Comparison of ENCODE assay signal across 1 cellular context in genomic region chr1:200290010-200290685, GRCh38.
TF ChIP-seq lines count a peak whose summit lies in the region.

No MANE protein-coding gene starts in this region.

TF ChIP-seq in HepG2, 621 proteins besides CTCF, POLR2A, EP300 and RAD21 (continued from another document):
- TF ChIP-seq, protein P1, sequence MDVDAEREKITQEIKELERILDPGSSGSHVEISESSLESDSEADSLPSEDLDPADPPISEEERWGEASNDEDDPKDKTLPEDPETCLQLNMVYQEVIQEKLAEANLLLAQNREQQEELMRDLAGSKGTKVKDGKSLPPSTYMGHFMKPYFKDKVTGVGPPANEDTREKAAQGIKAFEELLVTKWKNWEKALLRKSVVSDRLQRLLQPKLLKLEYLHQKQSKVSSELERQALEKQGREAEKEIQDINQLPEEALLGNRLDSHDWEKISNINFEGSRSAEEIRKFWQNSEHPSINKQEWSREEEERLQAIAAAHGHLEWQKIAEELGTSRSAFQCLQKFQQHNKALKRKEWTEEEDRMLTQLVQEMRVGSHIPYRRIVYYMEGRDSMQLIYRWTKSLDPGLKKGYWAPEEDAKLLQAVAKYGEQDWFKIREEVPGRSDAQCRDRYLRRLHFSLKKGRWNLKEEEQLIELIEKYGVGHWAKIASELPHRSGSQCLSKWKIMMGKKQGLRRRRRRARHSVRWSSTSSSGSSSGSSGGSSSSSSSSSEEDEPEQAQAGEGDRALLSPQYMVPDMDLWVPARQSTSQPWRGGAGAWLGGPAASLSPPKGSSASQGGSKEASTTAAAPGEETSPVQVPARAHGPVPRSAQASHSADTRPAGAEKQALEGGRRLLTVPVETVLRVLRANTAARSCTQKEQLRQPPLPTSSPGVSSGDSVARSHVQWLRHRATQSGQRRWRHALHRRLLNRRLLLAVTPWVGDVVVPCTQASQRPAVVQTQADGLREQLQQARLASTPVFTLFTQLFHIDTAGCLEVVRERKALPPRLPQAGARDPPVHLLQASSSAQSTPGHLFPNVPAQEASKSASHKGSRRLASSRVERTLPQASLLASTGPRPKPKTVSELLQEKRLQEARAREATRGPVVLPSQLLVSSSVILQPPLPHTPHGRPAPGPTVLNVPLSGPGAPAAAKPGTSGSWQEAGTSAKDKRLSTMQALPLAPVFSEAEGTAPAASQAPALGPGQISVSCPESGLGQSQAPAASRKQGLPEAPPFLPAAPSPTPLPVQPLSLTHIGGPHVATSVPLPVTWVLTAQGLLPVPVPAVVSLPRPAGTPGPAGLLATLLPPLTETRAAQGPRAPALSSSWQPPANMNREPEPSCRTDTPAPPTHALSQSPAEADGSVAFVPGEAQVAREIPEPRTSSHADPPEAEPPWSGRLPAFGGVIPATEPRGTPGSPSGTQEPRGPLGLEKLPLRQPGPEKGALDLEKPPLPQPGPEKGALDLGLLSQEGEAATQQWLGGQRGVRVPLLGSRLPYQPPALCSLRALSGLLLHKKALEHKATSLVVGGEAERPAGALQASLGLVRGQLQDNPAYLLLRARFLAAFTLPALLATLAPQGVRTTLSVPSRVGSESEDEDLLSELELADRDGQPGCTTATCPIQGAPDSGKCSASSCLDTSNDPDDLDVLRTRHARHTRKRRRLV (CRISPR knock-in tag; IDR thresholded peaks at IDR 0.05): no peak
- TF ChIP-seq STAG1 (CRISPR knock-in tag; IDR thresholded peaks at IDR 0.05) (peak; percentile 38), HNF4A (CRISPR knock-in tag; IDR thresholded peaks at IDR 0.05) (peak; percentile 58; the same call in 1 of the 2 replicates), ZNF292 (CRISPR knock-in tag; IDR thresholded peaks at IDR 0.05; ENCODE audit: borderline replicate concordance, low read depth) (0 out of 2 replicates have a peak, but pooled peaks have one; percentile 48), ZFX (CRISPR knock-in tag; IDR thresholded peaks at IDR 0.05; ENCODE audit: low read depth) (no peak), ZBTB20 (CRISPR knock-in tag; IDR thresholded peaks at IDR 0.05; ENCODE audit: borderline replicate concordance, low read depth) (no peak)
TF ChIP-seq in HepG2: peak in this region for 9.
